Comparison of ENCODE assay signal across 28 cellular contexts in the genomic region with DNA sequence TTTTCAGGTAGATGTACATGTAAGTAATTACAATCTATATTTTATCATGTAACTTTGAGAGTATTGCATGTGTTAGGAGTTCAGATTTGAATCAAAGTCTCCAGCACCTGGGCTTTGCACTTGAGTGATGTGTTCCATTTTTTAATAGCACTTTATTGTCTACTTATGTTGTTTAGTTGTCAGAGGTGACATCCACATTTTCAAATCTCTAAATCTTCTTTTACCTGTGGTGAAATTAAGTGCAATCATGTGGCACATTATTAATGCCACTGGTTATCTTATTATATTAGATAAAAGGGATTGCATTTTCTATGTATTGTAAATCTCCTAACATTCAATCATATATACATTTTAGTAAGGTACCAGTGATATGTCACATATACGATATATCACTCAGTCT.
"Had no signal": no experiment of that assay in that cellular context is flagged by ENCODE, and none has a peak within 500 bp of the region (broad histone marks: within the 10 kb centered on the region; RNA-seq: fewer than 3 reads in every experiment).

No MANE protein-coding gene starts in this region.

- H3K36me3 Mint-ChIP-seq: stimulated activated effector memory CD8-positive, alpha-beta T cell treated with anti-CD3 and anti-CD28 coated beads, Interleukin-12 subunit alpha, Interleukin-12 subunit beta, amount 100 ng/mL, for 72 hours; stimulated activated memory B cell treated with anti-CD40 and anti-IgM and Interleukin-4, amounts not matched to agents 10 μg/mL and 1 μg/mL and 100 μg/mL, for 72 hours; stimulated activated naive B cell treated with anti-CD40 and anti-IgM and Interleukin-4, amounts not matched to agents 10 μg/mL and 1 μg/mL and 100 μg/mL, for 72 hours; type B pancreatic cell had no signal

- DNase-seq: stimulated activated CD4-positive, alpha-beta T cell treated with anti-CD3 and anti-CD28 coated beads, Interleukin-2, amount 100 ng/mL, for 48 hours; stimulated activated CD4-positive, alpha-beta T cell treated with anti-CD3 and anti-CD28 coated beads, Interleukin-4, amount 100 ng/mL, for 1 hour; stimulated activated CD4-positive, alpha-beta T cell treated with anti-CD3 and anti-CD28 coated beads, Interleukin-4, amount 100 ng/mL, for 24 hours; stimulated activated CD4-positive, alpha-beta T cell treated with anti-CD3 and anti-CD28 coated beads, Interleukin-4, amount 100 ng/mL, for 4 hours; stimulated activated CD8-positive, alpha-beta memory T cell treated with anti-CD3 and anti-CD28 coated beads, Interleukin-4, amount 100 ng/mL, for 48 hours; stimulated activated naive B cell treated with anti-CD40 and anti-IgM and Interleukin-4, amounts not matched to agents 10 μg/mL and 1 μg/mL and 100 μg/mL, for 72 hours; stimulated activated naive CD4-positive, alpha-beta T cell; stimulated activated naive CD4-positive, alpha-beta T cell treated with Interleukin-2 at 50 U/mL for 16 hours; stimulated activated naive CD8-positive, alpha-beta T cell treated with anti-CD3 and anti-CD28 coated beads, Interleukin-15, amount 100 ng/mL, for 72 hours; stimulated activated naive CD8-positive, alpha-beta T cell treated with anti-CD3 and anti-CD28 coated beads, Interleukin-15, Interleukin-2, amounts not matched to agents 100 U/mL and 50 U/mL, for 24 hours; stomach; substantia nigra; testis; thyroid gland; tibial artery; transverse colon; trophoblast cell; upper lobe of left lung; upper lobe of right lung; uterus had no signal

- H3K4me1 Mint-ChIP-seq: stimulated activated effector memory CD8-positive, alpha-beta T cell treated with anti-CD3 and anti-CD28 coated beads, Interleukin-12 subunit alpha, Interleukin-12 subunit beta, amount 100 ng/mL, for 72 hours; stimulated activated memory B cell treated with anti-CD40 and anti-IgM and Interleukin-4, amounts not matched to agents 10 μg/mL and 1 μg/mL and 100 μg/mL, for 72 hours; stimulated activated naive B cell treated with anti-CD40 and anti-IgM and Interleukin-4, amounts not matched to agents 10 μg/mL and 1 μg/mL and 100 μg/mL, for 72 hours; stimulated activated naive CD8-positive, alpha-beta T cell treated with anti-CD3 and anti-CD28 coated beads, Interleukin-15, amount 100 ng/mL, for 72 hours had no signal

- ATAC-seq: stimulated activated effector memory CD8-positive, alpha-beta T cell treated with anti-CD3 and anti-CD28 coated beads, Interleukin-12 subunit alpha, Interleukin-12 subunit beta, amount 100 ng/mL, for 72 hours; stimulated activated memory B cell treated with anti-CD40 and anti-IgM and Interleukin-4, amounts not matched to agents 10 μg/mL and 1 μg/mL and 100 μg/mL, for 72 hours; stimulated activated naive B cell treated with anti-CD40 and anti-IgM and Interleukin-4, amounts not matched to agents 10 μg/mL and 1 μg/mL and 100 μg/mL, for 72 hours; stimulated activated naive CD8-positive, alpha-beta T cell treated with anti-CD3 and anti-CD28 coated beads, Interleukin-15, amount 100 ng/mL, for 72 hours; stimulated activated naive CD8-positive, alpha-beta T cell treated with anti-CD3 and anti-CD28 coated beads, Interleukin-15, Interleukin-2, amounts not matched to agents 100 U/mL and 50 U/mL, for 24 hours; upper lobe of right lung had no signal

- H3K27me3 ChIP-seq: stomach, suprapubic skin, testis, thyroid gland, tibial artery, tibial nerve, transverse colon, upper lobe of left lung, upper lobe of right lung, uterus, vagina had no signal

- H3K4me3 ChIP-seq: stomach, suprapubic skin, testis, thoracic aorta, thyroid gland, tibial artery, tibial nerve, transverse colon, upper lobe of left lung, upper lobe of right lung, uterus, vagina had no signal

- H3K27me3 Mint-ChIP-seq: stimulated activated memory B cell treated with anti-CD40 and anti-IgM and Interleukin-4, amounts not matched to agents 10 μg/mL and 1 μg/mL and 100 μg/mL, for 72 hours; stimulated activated naive B cell treated with anti-CD40 and anti-IgM and Interleukin-4, amounts not matched to agents 10 μg/mL and 1 μg/mL and 100 μg/mL, for 72 hours; stimulated activated naive CD8-positive, alpha-beta T cell treated with anti-CD3 and anti-CD28 coated beads, Interleukin-15, amount 100 ng/mL, for 72 hours; stimulated activated naive CD8-positive, alpha-beta T cell treated with anti-CD3 and anti-CD28 coated beads, Interleukin-15, Interleukin-2, amounts not matched to agents 100 ng/mL and 50 ng/mL, for 24 hours; type B pancreatic cell had no signal

- H3K36me3 ChIP-seq: stomach, suprapubic skin, thoracic aorta, thyroid gland, tibial artery, tibial nerve, transverse colon, upper lobe of left lung, upper lobe of right lung, uterus, vagina had no signal

- H3K27ac Mint-ChIP-seq: stimulated activated effector memory CD8-positive, alpha-beta T cell treated with anti-CD3 and anti-CD28 coated beads, Interleukin-12 subunit alpha, Interleukin-12 subunit beta, amount 100 ng/mL, for 72 hours; stimulated activated memory B cell treated with anti-CD40 and anti-IgM and Interleukin-4, amounts not matched to agents 10 μg/mL and 1 μg/mL and 100 μg/mL, for 72 hours; stimulated activated naive B cell treated with anti-CD40 and anti-IgM and Interleukin-4, amounts not matched to agents 10 μg/mL and 1 μg/mL and 100 μg/mL, for 72 hours; stimulated activated naive CD8-positive, alpha-beta T cell treated with anti-CD3 and anti-CD28 coated beads, Interleukin-15, amount 100 ng/mL, for 72 hours; stimulated activated naive CD8-positive, alpha-beta T cell treated with anti-CD3 and anti-CD28 coated beads, Interleukin-15, Interleukin-2, amounts not matched to agents 100 ng/mL and 50 ng/mL, for 24 hours; type B pancreatic cell had no signal

- H3K4me3 Mint-ChIP-seq: stimulated activated effector memory CD8-positive, alpha-beta T cell treated with anti-CD3 and anti-CD28 coated beads, Interleukin-12 subunit alpha, Interleukin-12 subunit beta, amount 100 ng/mL, for 72 hours; stimulated activated memory B cell treated with anti-CD40 and anti-IgM and Interleukin-4, amounts not matched to agents 10 μg/mL and 1 μg/mL and 100 μg/mL, for 72 hours; stimulated activated naive B cell treated with anti-CD40 and anti-IgM and Interleukin-4, amounts not matched to agents 10 μg/mL and 1 μg/mL and 100 μg/mL, for 72 hours; stimulated activated naive CD8-positive, alpha-beta T cell treated with anti-CD3 and anti-CD28 coated beads, Interleukin-15, amount 100 ng/mL, for 72 hours; stimulated activated naive CD8-positive, alpha-beta T cell treated with anti-CD3 and anti-CD28 coated beads, Interleukin-15, Interleukin-2, amounts not matched to agents 100 ng/mL and 50 ng/mL, for 24 hours; type B pancreatic cell had no signal

- H3K27ac ChIP-seq: stomach, suprapubic skin, testis, thoracic aorta, thyroid gland, tibial artery, tibial nerve, transverse colon, upper lobe of left lung, upper lobe of right lung, uterus, vagina had no signal

- H3K9me3 ChIP-seq: stomach, suprapubic skin, testis, thoracic aorta, thyroid gland, tibial artery, tibial nerve, transverse colon, upper lobe of left lung, upper lobe of right lung, uterus, vagina had no signal
